In genomic region chr2:238458641-238459040, GRCh38 we compare ENCODE assay signal across 22 cellular contexts. TPM values are rescaled to one million over a fixed set of nuclear protein-coding genes. Genes with fewer than 3 reads are reported as not detected.
DNase-seq lines count a peak whose midpoint lies in the region; ATAC-seq lines count a peak whose summit lies in the region.
"Had no signal": no experiment of that assay in that cellular context is flagged by ENCODE, and none has a peak within 500 bp of the region (broad histone marks: within the 10 kb centered on the region; RNA-seq: fewer than 3 reads in every experiment).

No MANE protein-coding gene starts in this region.

- no peak overlapping the region for H3K14ac ChIP-seq in trophoblast cell (ENCODE audit: low read length)

- WGBS in trophoblast cell (ENCODE audit: extremely low coverage, insufficient coverage, insufficient read length): no CpG with 5 or more reads among the region's 12 CpGs

- H3K4me1 ChIP-seq in ACC112 (ENCODE audit: control insufficient read depth, insufficient read depth, low read length, unreplicated experiment) (peaks cover 19% of the 10 kb centered on the region), SJCRH30 (peaks cover 18% of the 10 kb centered on the region), trophoblast cell (ENCODE audit: control insufficient read depth in 1 of 2, insufficient read depth in 2 of 2, low read length in 2 of 2) (no peaks in the 10 kb centered on the region)
- H3K4me1 ChIP-seq: pancreas had no signal

- no peak overlapping the region for H2BK5ac ChIP-seq in trophoblast cell (ENCODE audit: low read depth, low read length, poor library complexity)

- H2BK12ac ChIP-seq in trophoblast cell (ENCODE audit: low read length): no peak overlapping the region

- H4K91ac ChIP-seq in trophoblast cell (ENCODE audit: low read depth, low read length): no peak overlapping the region

- H3K79me2 ChIP-seq in ACC112 (ENCODE audit: control insufficient read depth, insufficient read depth, low read length, unreplicated experiment): no peaks in the 10 kb centered on the region
- no peaks in the 10 kb centered on the region for H3K79me2 ChIP-seq in trophoblast cell (ENCODE audit: control insufficient read depth, insufficient read depth, low read length, poor library complexity)

- peak; percentile 31 for ATAC-seq in sciatic nerve
- no peak for ATAC-seq in GM18519 (IDR thresholded peaks at IDR 0.05; ENCODE audit: low FRiP score, unreplicated experiment)
- ATAC-seq: CD8-positive, alpha-beta T cell; HCT116; left colon had no signal

- H2AFZ ChIP-seq in ACC112 (ENCODE audit: low read length, unreplicated experiment) (no peak overlapping the region), trophoblast cell (ENCODE audit: insufficient read depth, low read length, poor library complexity) (no peak overlapping the region)
- H2AFZ ChIP-seq: PC-9 had no signal

- H4K12ac ChIP-seq in trophoblast cell (ENCODE audit: low read depth, low read length): no peak overlapping the region

- H3K4me3 ChIP-seq in ACC112 (ENCODE audit: low read depth, low read length) (0 out of 2 replicates have a peak overlapping the region, but pooled peaks have one; percentile 25), SJCRH30 (no peak overlapping the region), trophoblast cell (ENCODE audit: low read depth, low read length) (no peak overlapping the region)
- H3K4me3 ChIP-seq: pancreas, PC-9, SK-N-MC, thyroid gland had no signal

- no peak overlapping the region for H3K23ac ChIP-seq in trophoblast cell (ENCODE audit: low read length)

- intact Hi-C loops in sciatic nerve (cut with DNase I): no loop called here

- H3K4me2 ChIP-seq in trophoblast cell (ENCODE audit: low read length): no peak overlapping the region
- H3K4me2 ChIP-seq: PC-9 had no signal

- H3K9ac ChIP-seq in trophoblast cell (ENCODE audit: low read length): no peak overlapping the region

- H3K79me1 ChIP-seq in trophoblast cell (ENCODE audit: low read length): no peaks in the 10 kb centered on the region

- no peaks in the 10 kb centered on the region for H3K27me3 ChIP-seq in ACC112 (ENCODE audit: insufficient read depth, low read length)
- no peaks in the 10 kb centered on the region for H3K27me3 ChIP-seq in SJCRH30
- H3K27me3 ChIP-seq in trophoblast cell (ENCODE audit: insufficient read depth, low read length): no peaks in the 10 kb centered on the region
- H3K27me3 ChIP-seq: pancreas, thyroid gland had no signal

- H3K27ac ChIP-seq in ACC112 (ENCODE audit: low read depth, low read length) (peak overlapping the region; percentile 54), SJCRH30 (no peak overlapping the region), trophoblast cell (ENCODE audit: low read depth, low read length) (no peak overlapping the region)
- H3K27ac ChIP-seq: pancreas, PC-9, SK-N-MC, thyroid gland had no signal

- H2BK120ac ChIP-seq in trophoblast cell (ENCODE audit: insufficient read depth, low read length, poor library complexity): no peak overlapping the region

- H2AK5ac ChIP-seq in trophoblast cell (ENCODE audit: low read length): no peak overlapping the region

- H3K18ac ChIP-seq in trophoblast cell (ENCODE audit: low read length): no peak overlapping the region

- peak; percentile 56 to 58 for DNase-seq in SJCRH30
- peak; percentile 11 for DNase-seq in globus pallidus (ENCODE audit: low spot score)
- DNase-seq in sciatic nerve (ENCODE audit: low spot score): no peak
- DNase-seq in trophoblast cell: no peak
- DNase-seq in HCEC 1CT: no peak
- no peak for DNase-seq in kidney glomerular epithelial cell (lab: John Stamatoyannopoulos, UW)
- DNase-seq: activated CD4-positive, alpha-beta T cell treated with anti-CD3 and anti-CD28 coated beads for 48 hours; CD8-positive, alpha-beta T cell; DND-41; KBM-7; NCI-H1092; NCI-H2107; NCI-H748 treated with DMSO at 0.1 percent for 48 hours; PC-9; T1000 had no signal

- H4K8ac ChIP-seq in trophoblast cell (ENCODE audit: low read depth, low read length): no peak overlapping the region

- H3K9me3 ChIP-seq in SJCRH30 (replicated peaks) (no peaks in the 10 kb centered on the region), trophoblast cell (ENCODE audit: insufficient read depth, low read depth, low read length) (peaks cover 5% of the 10 kb centered on the region)
- H3K9me3 ChIP-seq: pancreas, thyroid gland had no signal

- H3K4ac ChIP-seq in trophoblast cell (ENCODE audit: low read depth, low read length): no peak overlapping the region

- peaks cover 3% of the 10 kb centered on the region; the same call in 1 of the 2 replicates for H3K36me3 ChIP-seq in ACC112 (ENCODE audit: insufficient read depth, low read length)
- no peaks in the 10 kb centered on the region for H3K36me3 ChIP-seq in SJCRH30
- no peaks in the 10 kb centered on the region for H3K36me3 ChIP-seq in trophoblast cell (ENCODE audit: control insufficient read depth in 1 of 2, insufficient read depth in 2 of 2, low read length in 2 of 2)
- H3K36me3 ChIP-seq: pancreas, thyroid gland had no signal

RNA-seq across cellular contexts. Expression of gene ASB1, which starts 31.9 kb away (rescaled TPM):
- 43.8 and 46.9 TPM in 2 replicates for total RNA-seq in SJCRH30 (2014; rRNA removed; shearing (Covaris generic))
- 38.1 TPM for total RNA-seq in sciatic nerve
- 23.1 and 24.0 TPM in 2 replicates for polyA plus RNA-seq in trophoblast cell (2013)

Comparison
In these comparisons a context has a peak if more than half of its experiments do, and no peak if none do; other contexts are left out.
1. DNase-seq: peak in SJCRH30 (2 of 2) and globus pallidus (single experiment); none in sciatic nerve (single experiment), trophoblast cell (0 of 2), HCEC 1CT (single experiment) and kidney glomerular epithelial cell (single experiment).